ENCODE assay signal across 18 cellular contexts in genomic region chr13:97067342-97067895, GRCh38.
DNase-seq lines count a peak whose midpoint lies in the region; ATAC-seq, FAIRE-seq and TF ChIP-seq lines count a peak whose summit lies in the region.
"Had no signal": no experiment of that assay in that cellular context is flagged by ENCODE, and none has a peak within 500 bp of the region (broad histone marks: within the 10 kb centered on the region; RNA-seq: fewer than 3 reads in every experiment).

No MANE protein-coding gene starts in this region.

- H3K27ac ChIP-seq in GM23338 (ENCODE audit: low read depth) (no peak overlapping the region), Panc1 (ENCODE audit: low read length) (no peak overlapping the region), coronary artery (no peak overlapping the region)
- H3K27ac ChIP-seq: RWPE1, sigmoid colon had no signal

- no TSS peak for BruUV-seq in Panc1 (replicated peaks; lab: Mats Ljungman, UMichigan)

- H3K27me3 Mint-ChIP-seq in GM23338 (ENCODE audit: insufficient read depth, low read depth, poor library complexity), result no peaks in the 10 kb centered on the region

- DNase-seq in GM23338 (ENCODE audit: low spot score) (no peak), Panc1 (ENCODE audit: low read depth, low spot score) (no peak), fibroblast of peridontal ligament (ENCODE audit: extremely low read depth) (peak; percentile 35), NCI-H526 (lab: John Stamatoyannopoulos, UW) (no peak), DMS79 treated with DMSO at 0.1 percent for 48 hours (lab: John Stamatoyannopoulos, UW) (no peak), coronary artery (ENCODE audit: low spot score) (no peak)
- DNase-seq: activated B cell treated with CpG ODN at 0.5 μM for 24 hours, amygdala, islet precursor cell, NCI-H1105, sigmoid colon, substantia nigra had no signal

- no peaks in the 10 kb centered on the region for H3K79me2 ChIP-seq in GM23338 (replicated peaks; ENCODE audit: insufficient read depth)

- POLR2A ChIA-PET in Panc1 (lab: Charles Lee), result no interaction called here

- H3K4me1 ChIP-seq in GM23338 (ENCODE audit: insufficient read depth) (no peaks in the 10 kb centered on the region; the same call in 1 of the 2 replicates), Panc1 (ENCODE audit: control insufficient read depth, insufficient read depth, low read length) (no peaks in the 10 kb centered on the region)

- H2AFZ ChIP-seq in GM23338, result peak overlapping the region; percentile 20

- H3K4me3 ChIP-seq in GM23338, result no peak overlapping the region
- no peak overlapping the region for H3K4me3 ChIP-seq in Panc1 (ENCODE audit: low read depth in 2 of 2, low read length in 2 of 2)
- no peak overlapping the region for H3K4me3 ChIP-seq in coronary artery
- H3K4me3 ChIP-seq: sigmoid colon had no signal

- H3K4me3 Mint-ChIP-seq in GM23338, result no peak overlapping the region
- H3K4me3 Mint-ChIP-seq: activated B cell treated with CpG ODN at 0.5 μM for 24 hours; T-helper 1 cell treated with Interleukin-12 subunit alpha and Interleukin-12 subunit beta and Interleukin-4 antibody, amounts not matched to agents 30 μg/mL and 1 μg/mL, for 36 hours had no signal

- TF ChIP-seq CTCF in GM23338 (conservative IDR thresholded peaks at IDR 0.05; ENCODE audit: low read depth in 2 of 2) (peak in 1 of 2 experiments; percentile 39; a peak in 3 of 4 replicates), Panc1 (IDR thresholded peaks at IDR 0.05) (peak; percentile 29), coronary artery (IDR thresholded peaks at IDR 0.05) (no peak)

- H3K9me3 ChIP-seq in Panc1 (ENCODE audit: control insufficient read depth, insufficient read depth, low read depth, low read length), result no peaks in the 10 kb centered on the region
- H3K9me3 ChIP-seq: sigmoid colon had no signal

- no peaks in the 10 kb centered on the region for H3K9me2 ChIP-seq in GM23338 (ENCODE audit: insufficient read depth)

- in situ Hi-C loops in Panc1 (cut with HindIII; ENCODE audit: low pct_unique_long_range_greater_than_20kb, low sequenced_read_pairs), result no loop called here

- peak; percentile 44 for FAIRE-seq in A204.1 (lab: Jason Lieb, UNC)
- FAIRE-seq: GM19239, HepG2 had no signal

- H3K36me3 ChIP-seq in GM23338 (ENCODE audit: insufficient read depth) (no peaks in the 10 kb centered on the region), Panc1 (ENCODE audit: control insufficient read depth, insufficient read depth, low read length) (no peaks in the 10 kb centered on the region)
- H3K36me3 ChIP-seq: sigmoid colon had no signal

- peaks cover 15% of the 10 kb centered on the region for H3K4me1 Mint-ChIP-seq in GM23338
- H3K4me1 Mint-ChIP-seq: activated B cell treated with CpG ODN at 0.5 μM for 24 hours had no signal

- no peak overlapping the region for H3K27ac Mint-ChIP-seq in GM23338
- H3K27ac Mint-ChIP-seq: activated B cell treated with CpG ODN at 0.5 μM for 24 hours; T-helper 1 cell treated with Interleukin-12 subunit alpha and Interleukin-12 subunit beta and Interleukin-4 antibody, amounts not matched to agents 30 μg/mL and 1 μg/mL, for 36 hours had no signal

- no peaks in the 10 kb centered on the region for H3K9me3 Mint-ChIP-seq in GM23338
- H3K9me3 Mint-ChIP-seq: activated B cell treated with CpG ODN at 0.5 μM for 24 hours; T-helper 1 cell treated with Interleukin-12 subunit alpha and Interleukin-12 subunit beta and Interleukin-4 antibody, amounts not matched to agents 30 μg/mL and 1 μg/mL, for 36 hours had no signal

- no peak overlapping the region for H3K4me2 ChIP-seq in GM23338

- intact Hi-C loops in Panc1 (cut with micrococcal nuclease; ENCODE audit: unreplicated experiment), result no loop called here

- no peaks in the 10 kb centered on the region for H4K20me1 ChIP-seq in GM23338 (replicated peaks; ENCODE audit: insufficient read depth)

- H3K27me3 ChIP-seq in GM23338 (ENCODE audit: insufficient read depth), result no peaks in the 10 kb centered on the region
- no peaks in the 10 kb centered on the region for H3K27me3 ChIP-seq in Panc1 (ENCODE audit: control insufficient read depth, insufficient read depth, low read length)
- H3K27me3 ChIP-seq: sigmoid colon had no signal

- H3K36me3 Mint-ChIP-seq in GM23338 (ENCODE audit: low read depth), result no peaks in the 10 kb centered on the region

- no peak for ATAC-seq in GM23338
- ATAC-seq in Panc1, result no peak
- no peak for ATAC-seq in HG03520 (IDR thresholded peaks at IDR 0.05; ENCODE audit: unreplicated experiment)
- ATAC-seq: HepG2 had no signal

- H3F3A ChIP-seq in GM23338 (replicated peaks; ENCODE audit: low read depth), result no peaks in the 10 kb centered on the region

- CTCF ChIA-PET in Panc1 (lab: Charles Lee), result no interaction called here

TF ChIP-seq in GM23338, 12 proteins besides CTCF, POLR2A, EP300 and RAD21:
- no peak for TF ChIP-seq ZNF114 (CRISPR knock-in tag; IDR thresholded peaks at IDR 0.05)
- no peak for TF ChIP-seq STAT1 (IDR thresholded peaks at IDR 0.05; ENCODE audit: unreplicated experiment)
- no peak for TF ChIP-seq JUNB (IDR thresholded peaks at IDR 0.05; ENCODE audit: unreplicated experiment)
- TF ChIP-seq, protein P1, sequence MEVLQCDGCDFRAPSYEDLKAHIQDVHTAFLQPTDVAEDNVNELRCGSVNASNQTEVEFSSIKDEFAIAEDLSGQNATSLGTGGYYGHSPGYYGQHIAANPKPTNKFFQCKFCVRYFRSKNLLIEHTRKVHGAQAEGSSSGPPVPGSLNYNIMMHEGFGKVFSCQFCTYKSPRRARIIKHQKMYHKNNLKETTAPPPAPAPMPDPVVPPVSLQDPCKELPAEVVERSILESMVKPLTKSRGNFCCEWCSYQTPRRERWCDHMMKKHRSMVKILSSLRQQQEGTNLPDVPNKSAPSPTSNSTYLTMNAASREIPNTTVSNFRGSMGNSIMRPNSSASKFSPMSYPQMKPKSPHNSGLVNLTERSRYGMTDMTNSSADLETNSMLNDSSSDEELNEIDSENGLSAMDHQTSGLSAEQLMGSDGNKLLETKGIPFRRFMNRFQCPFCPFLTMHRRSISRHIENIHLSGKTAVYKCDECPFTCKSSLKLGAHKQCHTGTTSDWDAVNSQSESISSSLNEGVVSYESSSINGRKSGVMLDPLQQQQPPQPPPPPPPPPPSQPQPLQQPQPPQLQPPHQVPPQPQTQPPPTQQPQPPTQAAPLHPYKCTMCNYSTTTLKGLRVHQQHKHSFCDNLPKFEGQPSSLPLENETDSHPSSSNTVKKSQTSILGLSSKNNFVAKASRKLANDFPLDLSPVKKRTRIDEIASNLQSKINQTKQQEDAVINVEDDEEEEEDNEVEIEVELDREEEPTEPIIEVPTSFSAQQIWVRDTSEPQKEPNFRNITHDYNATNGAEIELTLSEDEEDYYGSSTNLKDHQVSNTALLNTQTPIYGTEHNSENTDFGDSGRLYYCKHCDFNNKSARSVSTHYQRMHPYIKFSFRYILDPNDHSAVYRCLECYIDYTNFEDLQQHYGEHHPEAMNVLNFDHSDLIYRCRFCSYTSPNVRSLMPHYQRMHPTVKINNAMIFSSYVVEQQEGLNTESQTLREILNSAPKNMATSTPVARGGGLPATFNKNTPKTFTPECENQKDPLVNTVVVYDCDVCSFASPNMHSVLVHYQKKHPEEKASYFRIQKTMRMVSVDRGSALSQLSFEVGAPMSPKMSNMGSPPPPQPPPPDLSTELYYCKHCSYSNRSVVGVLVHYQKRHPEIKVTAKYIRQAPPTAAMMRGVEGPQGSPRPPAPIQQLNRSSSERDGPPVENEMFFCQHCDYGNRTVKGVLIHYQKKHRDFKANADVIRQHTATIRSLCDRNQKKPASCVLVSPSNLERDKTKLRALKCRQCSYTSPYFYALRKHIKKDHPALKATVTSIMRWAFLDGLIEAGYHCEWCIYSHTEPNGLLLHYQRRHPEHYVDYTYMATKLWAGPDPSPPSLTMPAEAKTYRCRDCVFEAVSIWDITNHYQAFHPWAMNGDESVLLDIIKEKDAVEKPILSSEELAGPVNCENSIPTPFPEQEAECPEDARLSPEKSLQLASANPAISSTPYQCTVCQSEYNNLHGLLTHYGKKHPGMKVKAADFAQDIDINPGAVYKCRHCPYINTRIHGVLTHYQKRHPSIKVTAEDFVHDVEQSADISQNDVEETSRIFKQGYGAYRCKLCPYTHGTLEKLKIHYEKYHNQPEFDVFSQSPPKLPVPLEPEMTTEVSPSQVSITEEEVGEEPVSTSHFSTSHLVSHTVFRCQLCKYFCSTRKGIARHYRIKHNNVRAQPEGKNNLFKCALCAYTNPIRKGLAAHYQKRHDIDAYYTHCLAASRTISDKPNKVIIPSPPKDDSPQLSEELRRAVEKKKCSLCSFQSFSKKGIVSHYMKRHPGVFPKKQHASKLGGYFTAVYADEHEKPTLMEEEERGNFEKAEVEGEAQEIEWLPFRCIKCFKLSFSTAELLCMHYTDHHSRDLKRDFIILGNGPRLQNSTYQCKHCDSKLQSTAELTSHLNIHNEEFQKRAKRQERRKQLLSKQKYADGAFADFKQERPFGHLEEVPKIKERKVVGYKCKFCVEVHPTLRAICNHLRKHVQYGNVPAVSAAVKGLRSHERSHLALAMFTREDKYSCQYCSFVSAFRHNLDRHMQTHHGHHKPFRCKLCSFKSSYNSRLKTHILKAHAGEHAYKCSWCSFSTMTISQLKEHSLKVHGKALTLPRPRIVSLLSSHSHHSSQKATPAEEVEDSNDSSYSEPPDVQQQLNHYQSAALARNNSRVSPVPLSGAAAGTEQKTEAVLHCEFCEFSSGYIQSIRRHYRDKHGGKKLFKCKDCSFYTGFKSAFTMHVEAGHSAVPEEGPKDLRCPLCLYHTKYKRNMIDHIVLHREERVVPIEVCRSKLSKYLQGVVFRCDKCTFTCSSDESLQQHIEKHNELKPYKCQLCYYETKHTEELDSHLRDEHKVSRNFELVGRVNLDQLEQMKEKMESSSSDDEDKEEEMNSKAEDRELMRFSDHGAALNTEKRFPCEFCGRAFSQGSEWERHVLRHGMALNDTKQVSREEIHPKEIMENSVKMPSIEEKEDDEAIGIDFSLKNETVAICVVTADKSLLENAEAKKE (CRISPR knock-in tag; IDR thresholded peaks at IDR 0.05), result no peak
- no peak for TF ChIP-seq ZNF331 (CRISPR knock-in tag; IDR thresholded peaks at IDR 0.05; ENCODE audit: low read depth)
- TF ChIP-seq EZH2phosphoT487 (IDR thresholded peaks at IDR 0.05; ENCODE audit: unreplicated experiment), result no peak
- no peak for TF ChIP-seq CREB1 (CRISPR knock-in tag; IDR thresholded peaks at IDR 0.05; ENCODE audit: low read depth)
TF ChIP-seq in GM23338: peak in this region for 0.
